ENCODE assay signal across 29 cellular contexts in the genomic region with DNA sequence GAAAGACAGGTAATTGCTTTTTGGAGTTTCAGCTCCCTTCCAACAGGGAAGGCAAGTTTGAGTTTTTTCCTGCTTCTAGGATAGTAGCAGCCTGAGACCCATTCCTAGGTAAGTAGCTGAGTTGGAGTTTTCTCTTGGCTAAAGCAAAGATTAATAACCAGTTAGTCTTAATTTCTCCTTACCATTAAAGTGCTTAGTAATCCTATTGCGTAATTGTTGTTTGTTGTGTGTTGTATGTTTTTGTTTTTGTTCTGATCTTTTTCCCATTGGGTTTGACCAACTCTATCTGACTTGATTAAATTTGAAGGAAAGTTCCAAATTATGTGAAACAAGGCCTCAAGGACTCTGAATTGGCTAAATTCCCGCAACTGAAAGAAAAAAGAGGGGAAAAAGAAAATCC.
"Had no signal": no experiment of that assay in that cellular context is flagged by ENCODE, and none has a peak within 500 bp of the region (broad histone marks: within the 10 kb centered on the region; RNA-seq: fewer than 3 reads in every experiment).

No MANE protein-coding gene starts in this region.

- H3K4me1 ChIP-seq: colonic mucosa, esophagus muscularis mucosa, esophagus squamous epithelium, foreskin keratinocyte, gastrocnemius medialis, gastroesophageal sphincter, heart left ventricle, heart right ventricle had no signal

- H3K27ac Mint-ChIP-seq: dendritic cell treated with granulocyte-macrophage colony-stimulating factor and Interleukin-4, amounts not matched to agents 40 ng/mL and 50 ng/mL, for 4 days; effector memory CD8-positive, alpha-beta T cell; endodermal cell had no signal

- H3K27me3 ChIP-seq: colonic mucosa, esophagus muscularis mucosa, esophagus squamous epithelium, foreskin keratinocyte, gastrocnemius medialis, gastroesophageal sphincter, heart left ventricle, heart right ventricle had no signal

- H3K9me3 Mint-ChIP-seq: dendritic cell treated with granulocyte-macrophage colony-stimulating factor and Interleukin-4, amounts not matched to agents 40 ng/mL and 50 ng/mL, for 4 days; effector memory CD8-positive, alpha-beta T cell had no signal

- H3K27ac ChIP-seq: colonic mucosa, coronary artery, dorsolateral prefrontal cortex, epithelial cell of prostate, esophagus muscularis mucosa, esophagus squamous epithelium, foreskin keratinocyte, gastrocnemius medialis, gastroesophageal sphincter, heart left ventricle, heart right ventricle had no signal

- H3K27me3 Mint-ChIP-seq: dendritic cell treated with granulocyte-macrophage colony-stimulating factor and Interleukin-4, amounts not matched to agents 40 ng/mL and 50 ng/mL, for 4 days; effector memory CD8-positive, alpha-beta T cell had no signal

- ATAC-seq: effector memory CD8-positive, alpha-beta T cell; esophagus mucosa; foreskin keratinocyte; gastrocnemius medialis; gastroesophageal sphincter; heart left ventricle; heart right ventricle had no signal

- H3K4me1 Mint-ChIP-seq: endodermal cell had no signal

- FAIRE-seq: colon, endometrium, endothelial cell of umbilical vein, frontal cortex had no signal

- H3K9me3 ChIP-seq: colonic mucosa, esophagus muscularis mucosa, esophagus squamous epithelium, gastrocnemius medialis, gastroesophageal sphincter, heart left ventricle, heart right ventricle had no signal

- H3K36me3 ChIP-seq: colonic mucosa, esophagus muscularis mucosa, esophagus squamous epithelium, gastrocnemius medialis, gastroesophageal sphincter, heart left ventricle, heart right ventricle had no signal

- H3K4me3 Mint-ChIP-seq: dendritic cell treated with granulocyte-macrophage colony-stimulating factor and Interleukin-4, amounts not matched to agents 40 ng/mL and 50 ng/mL, for 4 days; effector memory CD8-positive, alpha-beta T cell; endodermal cell had no signal

- H3K4me3 ChIP-seq: colonic mucosa, coronary artery, dorsolateral prefrontal cortex, esophagus muscularis mucosa, esophagus squamous epithelium, gastrocnemius medialis, gastroesophageal sphincter, heart left ventricle, heart right ventricle had no signal

- DNase-seq: colonic mucosa; cortex of kidney; dermis blood vessel endothelial cell; dorsolateral prefrontal cortex; effector CD4-positive, alpha-beta T cell; effector CD8-positive, alpha-beta T cell; effector memory CD4-positive, alpha-beta T cell; effector memory CD8-positive, alpha-beta T cell; endodermal cell; erythroblast; esophagus squamous epithelium; foreskin fibroblast; foreskin keratinocyte; foreskin melanocyte; gastrocnemius medialis; glutamatergic neuron; head of caudate nucleus; heart left ventricle; heart right ventricle had no signal
